In the genomic region with DNA sequence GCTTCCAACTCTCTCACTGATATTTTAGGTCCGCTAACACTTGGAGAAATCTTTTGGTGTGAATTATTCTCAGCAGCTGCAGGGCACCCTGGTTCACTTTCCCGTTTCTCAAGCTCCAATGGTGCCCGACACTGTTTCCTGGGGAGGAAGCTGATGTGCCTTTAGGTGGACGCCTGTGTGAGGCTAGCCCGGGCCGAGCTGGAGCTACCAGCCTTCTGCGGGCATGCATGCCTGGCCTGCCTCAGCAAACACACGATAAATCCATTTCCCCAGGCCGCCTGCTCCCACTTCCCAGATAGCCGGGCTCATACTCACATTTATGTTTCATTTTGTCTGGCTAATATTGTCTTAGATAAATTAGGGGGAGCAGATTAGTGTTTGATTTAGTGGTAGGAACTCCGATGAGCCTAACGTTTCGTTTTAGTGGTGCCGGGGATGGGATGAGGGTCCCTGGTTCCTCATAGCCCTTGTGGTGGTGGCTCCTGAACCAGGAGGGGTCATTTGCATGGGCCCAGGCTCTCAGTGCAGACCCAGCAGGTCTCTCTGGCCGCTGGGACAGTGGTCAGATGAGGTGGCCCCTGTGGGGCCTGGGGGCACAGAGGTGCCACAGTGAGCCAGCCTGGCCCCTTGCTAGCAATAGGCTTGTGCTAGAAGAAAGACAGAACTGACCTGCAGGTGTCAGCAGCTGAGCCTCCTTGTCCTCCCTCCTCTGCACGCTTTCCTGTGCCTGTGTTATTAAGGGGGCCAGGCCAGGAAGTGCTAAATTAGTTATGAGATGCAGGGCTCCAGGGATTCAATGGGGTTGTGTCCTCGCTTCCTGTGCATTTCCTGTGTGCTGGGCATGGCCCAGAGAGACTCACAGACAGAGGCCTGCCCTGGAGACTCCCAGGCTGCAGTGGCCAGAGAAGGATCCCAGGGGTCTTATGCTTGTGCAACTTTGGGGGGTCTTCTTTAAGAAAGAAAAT, we compare ENCODE assay signal across 1 cellular context.
TF ChIP-seq lines count a peak whose summit lies in the region.

No MANE protein-coding gene starts in this region.

TF ChIP-seq in HepG2, 621 proteins besides CTCF, POLR2A, EP300 and RAD21 (continued from another document):
- TF ChIP-seq, protein P1, sequence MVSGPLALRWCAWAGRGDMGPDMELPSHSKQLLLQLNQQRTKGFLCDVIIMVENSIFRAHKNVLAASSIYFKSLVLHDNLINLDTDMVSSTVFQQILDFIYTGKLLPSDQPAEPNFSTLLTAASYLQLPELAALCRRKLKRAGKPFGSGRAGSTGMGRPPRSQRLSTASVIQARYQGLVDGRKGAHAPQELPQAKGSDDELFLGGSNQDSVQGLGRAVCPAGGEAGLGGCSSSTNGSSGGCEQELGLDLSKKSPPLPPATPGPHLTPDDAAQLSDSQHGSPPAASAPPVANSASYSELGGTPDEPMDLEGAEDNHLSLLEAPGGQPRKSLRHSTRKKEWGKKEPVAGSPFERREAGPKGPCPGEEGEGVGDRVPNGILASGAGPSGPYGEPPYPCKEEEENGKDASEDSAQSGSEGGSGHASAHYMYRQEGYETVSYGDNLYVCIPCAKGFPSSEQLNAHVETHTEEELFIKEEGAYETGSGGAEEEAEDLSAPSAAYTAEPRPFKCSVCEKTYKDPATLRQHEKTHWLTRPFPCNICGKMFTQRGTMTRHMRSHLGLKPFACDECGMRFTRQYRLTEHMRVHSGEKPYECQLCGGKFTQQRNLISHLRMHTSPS (CRISPR knock-in tag; IDR thresholded peaks at IDR 0.05; ENCODE audit: low read depth), result no peak
- TF ChIP-seq RCOR2 (CRISPR knock-in tag; IDR thresholded peaks at IDR 0.05) (no peak), E2F2 (CRISPR knock-in tag; IDR thresholded peaks at IDR 0.05; ENCODE audit: borderline replicate concordance) (no peak), ZFP36 (IDR thresholded peaks at IDR 0.05; ENCODE audit: borderline replicate concordance, low read depth, low read length, partially characterized antibody) (no peak), AGO1 (IDR thresholded peaks at IDR 0.05; ENCODE audit: low read depth, low read length, poor library complexity, severe bottlenecking) (no peak), BRF2 (CRISPR knock-in tag; IDR thresholded peaks at IDR 0.05) (no peak), KLF6 (CRISPR knock-in tag; IDR thresholded peaks at IDR 0.05) (no peak), ZNF138 (CRISPR knock-in tag; IDR thresholded peaks at IDR 0.05; ENCODE audit: low read depth) (no peak), REL (CRISPR knock-in tag; conservative IDR thresholded peaks at IDR 0.05) (no peak)
